In genomic region chr16:341974-342336, GRCh38 we compare ENCODE assay signal across 5 cellular contexts. TPM values are rescaled to one million over a fixed set of nuclear protein-coding genes. Genes with fewer than 3 reads are reported as not detected.
"Had no signal": no experiment of that assay in that cellular context is flagged by ENCODE, and none has a peak within 500 bp of the region (broad histone marks: within the 10 kb centered on the region; RNA-seq: fewer than 3 reads in every experiment).

No MANE protein-coding gene starts in this region.

RNA-seq across cellular contexts. Expression of gene PDIA2, which starts 59.0 kb away (rescaled TPM):
- total RNA-seq: activated CD4-positive, alpha-beta memory T cell treated with anti-CD3 and anti-CD28 coated beads, Interleukin-2, amount 10 ng/mL, durations not matched to agents 7 days and 5 days; activated CD4-positive, alpha-beta T cell treated with anti-CD3 and anti-CD28 coated beads, Interleukin-2, amount 10 ng/mL, durations not matched to agents 7 days and 5 days; mononuclear cell; osteocyte; T-helper 1 cell treated with Interleukin-12 subunit alpha and Interleukin-12 subunit beta and Interleukin-4 antibody, amounts not matched to agents 30 ng/mL and 1 ng/mL, for 36 hours had no signal
